Comparison of ENCODE assay signal across 13 cellular contexts in the genomic region with DNA sequence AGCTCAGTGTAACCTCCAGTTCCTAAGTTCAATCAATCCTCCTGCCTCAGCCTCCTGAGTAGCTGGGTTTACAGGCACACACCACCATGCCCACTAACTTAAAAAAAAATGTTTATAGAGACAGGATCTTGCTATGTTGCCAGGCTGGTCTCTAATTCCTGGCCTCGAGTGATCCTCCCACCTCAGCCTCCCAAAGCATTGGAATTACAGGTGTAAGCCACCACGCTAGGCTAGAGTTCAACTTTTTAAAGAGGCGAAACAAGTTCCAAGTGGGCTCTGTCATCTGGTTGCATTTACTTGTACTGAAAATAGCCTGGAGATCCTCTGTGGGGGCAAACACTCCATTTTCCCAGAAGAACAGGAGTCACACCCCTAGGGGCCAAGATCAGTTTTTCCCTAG.
DNase-seq lines count a peak whose midpoint lies in the region; ATAC-seq, FAIRE-seq and TF ChIP-seq lines count a peak whose summit lies in the region.
"Had no signal": no experiment of that assay in that cellular context is flagged by ENCODE, and none has a peak within 500 bp of the region (broad histone marks: within the 10 kb centered on the region; RNA-seq: fewer than 3 reads in every experiment).

No MANE protein-coding gene starts in this region.

- intact Hi-C loops in naive thymus-derived CD4-positive, alpha-beta T cell (cut with micrococcal nuclease) = loop anchor here in 1 of 2 donors (1.0 kb wide), 1 partner anchor 20 kb away; no protein-coding TSS in a partner anchor

- peaks cover 33 to 52% of the 10 kb centered on the region in 2 donors for H3K4me1 ChIP-seq in naive thymus-derived CD4-positive, alpha-beta T cell (ENCODE audit: control insufficient read depth in 2 of 2, insufficient read depth in 2 of 2, low read length in 2 of 2)

- no peak overlapping the region for H3K4me3 ChIP-seq in naive thymus-derived CD4-positive, alpha-beta T cell (ENCODE audit: low read length)

- peak overlapping the region; percentile 86 for H3K4me3 Mint-ChIP-seq in T-helper 1 cell treated with Interleukin-12 subunit alpha and Interleukin-12 subunit beta and Interleukin-4 antibody, amounts not matched to agents 30 μg/mL and 1 μg/mL, for 36 hours
- H3K4me3 Mint-ChIP-seq in HFFc6 (no peak overlapping the region), endothelial cell (ENCODE audit: unreplicated experiment) (no peak overlapping the region)
- peak overlapping the region; percentile 97 for H3K4me3 Mint-ChIP-seq in activated T-helper 17 cell treated with anti-CD3 and anti-CD28 coated beads, Interleukin-2, amount 50 U/mL, for 72 hours
- peak overlapping the region in 8 of 10 donors; percentile 73 to 92 (median 83) for H3K4me3 Mint-ChIP-seq in naive thymus-derived CD4-positive, alpha-beta T cell
- H3K4me3 Mint-ChIP-seq: WTC11 had no signal

- peaks cover 58% of the 10 kb centered on the region for H3K4me1 Mint-ChIP-seq in T-helper 1 cell treated with Interleukin-12 subunit alpha and Interleukin-12 subunit beta and Interleukin-4 antibody, amounts not matched to agents 30 μg/mL and 1 μg/mL, for 36 hours (ENCODE audit: low read depth)
- peaks cover 36% of the 10 kb centered on the region for H3K4me1 Mint-ChIP-seq in HFFc6 (ENCODE audit: low read depth)
- H3K4me1 Mint-ChIP-seq in activated T-helper 17 cell treated with anti-CD3 and anti-CD28 coated beads, Interleukin-2, amount 50 U/mL, for 72 hours = peaks cover 38% of the 10 kb centered on the region
- peaks cover 53 to 77% (median 73%) of the 10 kb centered on the region in 7 donors for H3K4me1 Mint-ChIP-seq in naive thymus-derived CD4-positive, alpha-beta T cell
- H3K4me1 Mint-ChIP-seq in endothelial cell (ENCODE audit: unreplicated experiment) = peaks cover 20% of the 10 kb centered on the region

- no peak for ATAC-seq in activated T-helper 17 cell treated with anti-CD3 and anti-CD28 coated beads, Interleukin-2, amount 50 U/mL, for 72 hours (replicated peaks)
- ATAC-seq in naive thymus-derived CD4-positive, alpha-beta T cell = no peak
- ATAC-seq: WTC11 had no signal

- no peak for DNase-seq in T-helper 1 cell
- no peak for DNase-seq in HFFc6
- DNase-seq in naive thymus-derived CD4-positive, alpha-beta T cell = no peak
- no peak for DNase-seq in HTR-8/SVneo (ENCODE audit: insufficient read length, low spot score)
- no peak for DNase-seq in NCI-H2171 (lab: John Stamatoyannopoulos, UW)
- no peak for DNase-seq in endothelial cell (ENCODE audit: low spot score)
- DNase-seq: left cardiac atrium, NCI-H1105 had no signal

- no peaks in the 10 kb centered on the region for H3K9me3 ChIP-seq in naive thymus-derived CD4-positive, alpha-beta T cell (ENCODE audit: control insufficient read depth in 2 of 3, low read length in 3 of 3)

- H3K27me3 Mint-ChIP-seq in T-helper 1 cell treated with Interleukin-12 subunit alpha and Interleukin-12 subunit beta and Interleukin-4 antibody, amounts not matched to agents 30 μg/mL and 1 μg/mL, for 36 hours (ENCODE audit: low read depth) = no peaks in the 10 kb centered on the region
- H3K27me3 Mint-ChIP-seq in HFFc6 (ENCODE audit: insufficient read depth) = no peaks in the 10 kb centered on the region
- no peaks in the 10 kb centered on the region for H3K27me3 Mint-ChIP-seq in activated T-helper 17 cell treated with anti-CD3 and anti-CD28 coated beads, Interleukin-2, amount 50 U/mL, for 72 hours
- H3K27me3 Mint-ChIP-seq in naive thymus-derived CD4-positive, alpha-beta T cell = no peaks in the 10 kb centered on the region
- H3K27me3 Mint-ChIP-seq in endothelial cell (ENCODE audit: unreplicated experiment) = peaks cover 1% of the 10 kb centered on the region

- H3K27me3 ChIP-seq in naive thymus-derived CD4-positive, alpha-beta T cell (ENCODE audit: control insufficient read depth in 2 of 2, insufficient read depth in 2 of 2, low read length in 2 of 2) = no peaks in the 10 kb centered on the region

- POLR2A ChIA-PET in naive thymus-derived CD4-positive, alpha-beta T cell (lab: Charles Lee) = interaction anchor here (1.1 to 5.4 kb wide), 2 partner anchors 10 to 100 kb away, joined by 3 to 61 read pairs; no protein-coding TSS in a partner anchor

- CTCF ChIA-PET in naive thymus-derived CD4-positive, alpha-beta T cell (lab: Charles Lee) = interaction anchor here (1.2 to 3.7 kb wide), 3 partner anchors 10 to 35 kb away, joined by 4 to 20 read pairs (median 14); no protein-coding TSS in a partner anchor

- no peak for FAIRE-seq in HTR-8/SVneo (lab: Jason Lieb, UNC)
- FAIRE-seq: endometrium, urothelium cell line had no signal

- TF ChIP-seq CTCF in HFFc6 (IDR thresholded peaks at IDR 0.05) = no peak
- TF ChIP-seq CTCF in endothelial cell (IDR thresholded peaks at IDR 0.05; ENCODE audit: unreplicated experiment) = no peak

- H3K36me3 Mint-ChIP-seq in T-helper 1 cell treated with Interleukin-12 subunit alpha and Interleukin-12 subunit beta and Interleukin-4 antibody, amounts not matched to agents 30 μg/mL and 1 μg/mL, for 36 hours (ENCODE audit: low read depth) = peaks cover 11% of the 10 kb centered on the region
- H3K36me3 Mint-ChIP-seq in HFFc6 (ENCODE audit: low read depth) (no peaks in the 10 kb centered on the region), endothelial cell (ENCODE audit: low read depth, unreplicated experiment) (no peaks in the 10 kb centered on the region)
- H3K36me3 Mint-ChIP-seq in activated T-helper 17 cell treated with anti-CD3 and anti-CD28 coated beads, Interleukin-2, amount 50 U/mL, for 72 hours (ENCODE audit: low read depth) = peaks cover 70% of the 10 kb centered on the region
- peaks cover 0 to 10% (median 0%) of the 10 kb centered on the region in 5 donors for H3K36me3 Mint-ChIP-seq in naive thymus-derived CD4-positive, alpha-beta T cell
- H3K36me3 Mint-ChIP-seq: WTC11 had no signal

- H3K27ac ChIP-seq in naive thymus-derived CD4-positive, alpha-beta T cell (ENCODE audit: low read depth, low read length) = no peak overlapping the region

- H3K27ac Mint-ChIP-seq in T-helper 1 cell treated with Interleukin-12 subunit alpha and Interleukin-12 subunit beta and Interleukin-4 antibody, amounts not matched to agents 30 μg/mL and 1 μg/mL, for 36 hours = peak overlapping the region; percentile 94
- H3K27ac Mint-ChIP-seq in HFFc6 = peak overlapping the region; percentile 55; the same call in 1 of the 2 replicates
- peak overlapping the region; percentile 86 for H3K27ac Mint-ChIP-seq in activated T-helper 17 cell treated with anti-CD3 and anti-CD28 coated beads, Interleukin-2, amount 50 U/mL, for 72 hours
- peak overlapping the region in 8 of 9 donors; percentile 49 to 93 (median 84) for H3K27ac Mint-ChIP-seq in naive thymus-derived CD4-positive, alpha-beta T cell
- H3K27ac Mint-ChIP-seq in endothelial cell (ENCODE audit: unreplicated experiment) = no peak overlapping the region
- H3K27ac Mint-ChIP-seq: WTC11 had no signal

- H3K36me3 ChIP-seq in naive thymus-derived CD4-positive, alpha-beta T cell (ENCODE audit: control insufficient read depth in 2 of 3, insufficient read depth in 3 of 3, low read length in 3 of 3) = no peaks in the 10 kb centered on the region

- no peaks in the 10 kb centered on the region for H3K9me3 Mint-ChIP-seq in T-helper 1 cell treated with Interleukin-12 subunit alpha and Interleukin-12 subunit beta and Interleukin-4 antibody, amounts not matched to agents 30 μg/mL and 1 μg/mL, for 36 hours
- H3K9me3 Mint-ChIP-seq in HFFc6 (no peaks in the 10 kb centered on the region), endothelial cell (ENCODE audit: unreplicated experiment) (no peaks in the 10 kb centered on the region)
- no peaks in the 10 kb centered on the region for H3K9me3 Mint-ChIP-seq in activated T-helper 17 cell treated with anti-CD3 and anti-CD28 coated beads, Interleukin-2, amount 50 U/mL, for 72 hours
- H3K9me3 Mint-ChIP-seq in naive thymus-derived CD4-positive, alpha-beta T cell = no peaks in the 10 kb centered on the region

Comparison
In these comparisons a context has a peak if more than half of its experiments do, and no peak if none do; other contexts are left out.
1. H3K4me3 Mint-ChIP-seq: peak in T-helper 1 cell treated with Interleukin-12 subunit alpha and Interleukin-12 subunit beta and Interleukin-4 antibody, amounts not matched to agents 30 μg/mL and 1 μg/mL, for 36 hours (single experiment), activated T-helper 17 cell treated with anti-CD3 and anti-CD28 coated beads, Interleukin-2, amount 50 U/mL, for 72 hours (single experiment) and naive thymus-derived CD4-positive, alpha-beta T cell (8 of 10); none in HFFc6 (single experiment) and endothelial cell (single experiment).